ENCODE assay signal across 21 cellular contexts in genomic region chr3:116179091-116179490, GRCh38.
DNase-seq lines count a peak whose midpoint lies in the region; ATAC-seq and TF ChIP-seq lines count a peak whose summit lies in the region.
"Had no signal": no experiment of that assay in that cellular context is flagged by ENCODE, and none has a peak within 500 bp of the region (broad histone marks: within the 10 kb centered on the region; RNA-seq: fewer than 3 reads in every experiment).

No MANE protein-coding gene starts in this region.

- peaks cover 4% of the 10 kb centered on the region for H3K9me3 Mint-ChIP-seq in stimulated activated memory B cell treated with anti-CD40 and anti-IgM and Interleukin-4, amounts not matched to agents 10 μg/mL and 1 μg/mL and 100 μg/mL, for 72 hours
- H3K9me3 Mint-ChIP-seq: activated CD4-positive, alpha-beta memory T cell treated with anti-CD3 and anti-CD28 coated beads for 36 hours; activated T-cell treated with anti-CD3 and anti-CD28 coated beads, Interleukin-2, amount 50 U/mL, for 4 hours; stimulated activated naive CD8-positive, alpha-beta T cell treated with anti-CD3 and anti-CD28 coated beads, Interleukin-15, Interleukin-2, amounts not matched to agents 100 ng/mL and 50 ng/mL, for 24 hours had no signal

- H3K4me3 ChIP-seq in AG10803 (ENCODE audit: low read length) (no peak overlapping the region), HFF-Myc (replicated peaks; ENCODE audit: low read depth, low read length) (no peak overlapping the region), aorta (ENCODE audit: low read length in 2 of 2) (no peak overlapping the region)
- H3K4me3 ChIP-seq: uterus had no signal

- H3K9me3 ChIP-seq in aorta (ENCODE audit: control insufficient read depth, low read length), result no peaks in the 10 kb centered on the region
- H3K9me3 ChIP-seq: BE2C, uterus had no signal

- TF ChIP-seq CTCF in AG10803 (conservative IDR thresholded peaks at IDR 0.05; ENCODE audit: low read length), result no peak
- no peak for TF ChIP-seq CTCF in HFF-Myc (IDR thresholded peaks at IDR 0.05; ENCODE audit: low read depth, low read length, missing control alignments)

- H3K27me3 ChIP-seq in aorta (ENCODE audit: control insufficient read depth in 1 of 2, insufficient read depth in 2 of 2, low read length in 1 of 2), result no peaks in the 10 kb centered on the region
- H3K27me3 ChIP-seq: BE2C, uterus had no signal

- ATAC-seq in left colon (no peak), HG03354 (IDR thresholded peaks at IDR 0.05; ENCODE audit: poor library complexity, severe bottlenecking, unreplicated experiment) (no peak), aorta (ENCODE audit: low FRiP score) (no peak)
- no peak for ATAC-seq in stimulated activated memory B cell treated with anti-CD40 and anti-IgM and Interleukin-4, amounts not matched to agents 10 μg/mL and 1 μg/mL and 100 μg/mL, for 72 hours
- ATAC-seq: activated T-cell treated with anti-CD3 and anti-CD28 coated beads, Interleukin-2, amount 50 U/mL, for 4 hours; left cardiac atrium; PC-3 had no signal

- no peaks in the 10 kb centered on the region for H3K36me3 ChIP-seq in aorta (ENCODE audit: control insufficient read depth in 1 of 2, insufficient read depth in 2 of 2, low read length in 1 of 2)
- H3K36me3 ChIP-seq: BE2C, uterus had no signal

- no peaks in the 10 kb centered on the region for H3K27me3 Mint-ChIP-seq in stimulated activated memory B cell treated with anti-CD40 and anti-IgM and Interleukin-4, amounts not matched to agents 10 μg/mL and 1 μg/mL and 100 μg/mL, for 72 hours
- H3K27me3 Mint-ChIP-seq: activated CD4-positive, alpha-beta memory T cell treated with anti-CD3 and anti-CD28 coated beads for 36 hours; stimulated activated naive CD8-positive, alpha-beta T cell treated with anti-CD3 and anti-CD28 coated beads, Interleukin-15, Interleukin-2, amounts not matched to agents 100 ng/mL and 50 ng/mL, for 24 hours had no signal

- H3K4me1 Mint-ChIP-seq in stimulated activated memory B cell treated with anti-CD40 and anti-IgM and Interleukin-4, amounts not matched to agents 10 μg/mL and 1 μg/mL and 100 μg/mL, for 72 hours, result no peaks in the 10 kb centered on the region

- H3K4me3 Mint-ChIP-seq in stimulated activated memory B cell treated with anti-CD40 and anti-IgM and Interleukin-4, amounts not matched to agents 10 μg/mL and 1 μg/mL and 100 μg/mL, for 72 hours, result no peak overlapping the region
- H3K4me3 Mint-ChIP-seq: activated CD4-positive, alpha-beta memory T cell treated with anti-CD3 and anti-CD28 coated beads for 36 hours; activated T-cell treated with anti-CD3 and anti-CD28 coated beads, Interleukin-2, amount 50 U/mL, for 4 hours; stimulated activated naive CD8-positive, alpha-beta T cell treated with anti-CD3 and anti-CD28 coated beads, Interleukin-15, Interleukin-2, amounts not matched to agents 100 ng/mL and 50 ng/mL, for 24 hours had no signal

- DNase-seq in AG10803 (ENCODE audit: low read depth), result peak; percentile 90
- DNase-seq in HFF-Myc (ENCODE audit: extremely low read depth, low read depth), result peak; percentile 91
- DNase-seq in astrocyte of the hippocampus (ENCODE audit: low read depth, low spot score), result peak; percentile 61
- peak; percentile 54 for DNase-seq in myocyte (ENCODE audit: low read depth)
- no peak for DNase-seq in left colon
- no peak for DNase-seq in aorta
- DNase-seq: activated CD4-positive, alpha-beta memory T cell treated with anti-CD3 and anti-CD28 coated beads for 36 hours; activated T-cell treated with anti-CD3 and anti-CD28 coated beads, Interleukin-2, amount 50 U/mL, for 4 hours; BE2C; cerebellar nuclear complex; DMS 273 treated with DMSO at 0.1 percent for 48 hours; left cardiac atrium; NCI-H1694; NCI-H510A; PC-3; stimulated activated CD4-positive, alpha-beta T cell treated with anti-CD3 and anti-CD28 coated beads, Interleukin-12 subunit alpha, Interleukin-12 subunit beta, amount 100 ng/mL, for 4 hours; uterus had no signal

- no peak overlapping the region for H3K27ac Mint-ChIP-seq in stimulated activated memory B cell treated with anti-CD40 and anti-IgM and Interleukin-4, amounts not matched to agents 10 μg/mL and 1 μg/mL and 100 μg/mL, for 72 hours
- H3K27ac Mint-ChIP-seq: activated CD4-positive, alpha-beta memory T cell treated with anti-CD3 and anti-CD28 coated beads for 36 hours; stimulated activated naive CD8-positive, alpha-beta T cell treated with anti-CD3 and anti-CD28 coated beads, Interleukin-15, Interleukin-2, amounts not matched to agents 100 ng/mL and 50 ng/mL, for 24 hours had no signal

- H3K4me1 ChIP-seq in aorta (ENCODE audit: control insufficient read depth in 1 of 2, insufficient read depth in 2 of 2, low read length in 2 of 2), result no peaks in the 10 kb centered on the region
- H3K4me1 ChIP-seq: BE2C, parathyroid adenoma, uterus had no signal

- no peaks in the 10 kb centered on the region for H3K36me3 Mint-ChIP-seq in stimulated activated memory B cell treated with anti-CD40 and anti-IgM and Interleukin-4, amounts not matched to agents 10 μg/mL and 1 μg/mL and 100 μg/mL, for 72 hours
- H3K36me3 Mint-ChIP-seq: activated CD4-positive, alpha-beta memory T cell treated with anti-CD3 and anti-CD28 coated beads for 36 hours had no signal

- H3K27ac ChIP-seq in aorta (ENCODE audit: low read depth in 1 of 2, low read length in 2 of 2), result no peak overlapping the region
- H3K27ac ChIP-seq: parathyroid adenoma, uterus had no signal

- intact Hi-C loops in left colon (cut with DNase I, micrococcal nuclease), result no loop called here
- intact Hi-C loops in aorta (cut with DNase I), result no loop called here

- 59 to 73% methylated on average over 1 of the region's 1 CpG for WGBS in aorta, 2 donors

Comparison
In these comparisons a context has a peak if more than half of its experiments do, and no peak if none do; other contexts are left out.
1. DNase-seq: peak in AG10803 (single experiment), HFF-Myc (single experiment), astrocyte of the hippocampus (single experiment) and myocyte (single experiment); none in left colon (0 of 2) and aorta (0 of 2).